In the genomic region with DNA sequence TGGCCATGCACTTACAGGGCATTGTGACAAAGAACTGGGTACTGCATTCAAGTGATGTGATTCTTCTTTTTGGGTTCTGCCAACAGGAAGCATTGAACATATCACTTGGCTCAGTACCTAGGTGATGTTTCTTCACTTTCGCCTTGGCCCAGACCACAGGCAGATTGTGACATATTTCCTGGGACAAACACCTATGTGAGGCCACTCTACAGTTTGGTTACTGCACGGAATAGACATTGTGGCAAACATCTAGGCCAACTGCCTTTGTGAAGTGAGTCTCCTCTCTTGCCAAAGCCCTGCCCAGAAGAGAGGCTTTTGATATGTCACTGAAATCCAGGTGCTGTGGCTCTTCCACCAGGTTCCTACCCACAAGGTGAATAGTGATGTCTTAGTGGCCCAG, we compare ENCODE assay signal across 4 cellular contexts. TPM values are rescaled to one million over a fixed set of nuclear protein-coding genes. Genes with fewer than 3 reads are reported as not detected.
"Had no signal": no experiment of that assay in that cellular context is flagged by ENCODE, and none has a peak within 500 bp of the region (broad histone marks: within the 10 kb centered on the region; RNA-seq: fewer than 3 reads in every experiment).

No MANE protein-coding gene starts in this region.

RNA-seq across cellular contexts. Expression of gene BPY2, which starts 14.4 kb away (rescaled TPM):
- total RNA-seq: LHCN-M2, M059J, MCF 10A, NCI-H460 had no signal
